ENCODE assay signal across 12 cellular contexts in genomic region chr7:17516768-17517167, GRCh38.
"Had no signal": no experiment of that assay in that cellular context is flagged by ENCODE, and none has a peak within 500 bp of the region (broad histone marks: within the 10 kb centered on the region; RNA-seq: fewer than 3 reads in every experiment).

No MANE protein-coding gene starts in this region.

- H3K4me3 ChIP-seq: heart right ventricle, smooth muscle cell, thyroid gland had no signal

- ATAC-seq: heart right ventricle; naive thymus-derived CD4-positive, alpha-beta T cell; right cardiac atrium had no signal

- DNase-seq: activated B cell treated with CpG ODN at 0.5 μM for 24 hours; activated CD4-positive, alpha-beta T cell treated with anti-CD3 and anti-CD28 coated beads, Interleukin-2, amount 50 U/mL, for 1 hour; activated T-cell treated with anti-CD3 and anti-CD28 coated beads, Interleukin-2, amount 50 U/mL, for 1 hour; amygdala; brain microvascular endothelial cell; effector memory CD4-positive, alpha-beta T cell; heart right ventricle; mammary epithelial cell; naive thymus-derived CD4-positive, alpha-beta T cell; right cardiac atrium; thyroid gland had no signal
